ENCODE assay signal across 8 cellular contexts in genomic region chr16:53502331-53503269, GRCh38. TPM values are rescaled to one million over a fixed set of nuclear protein-coding genes. Genes with fewer than 3 reads are reported as not detected.
DNase-seq lines count a peak whose midpoint lies in the region; ATAC-seq and TF ChIP-seq lines count a peak whose summit lies in the region.

AKTIP (minus strand) TSS chr16:53503209; CDS start chr16:53500259, 2,950 bp downstream.

- peak within 1 kb of the TSS; percentile 64 to 70 for H3K4me3 ChIP-seq in vagina

- peak within 1 kb of the TSS; percentile 97 for H3K27ac Mint-ChIP-seq in activated naive CD8-positive, alpha-beta T cell

- peaks cover 54% of the 10 kb centered on the region for H3K4me1 Mint-ChIP-seq in activated naive CD8-positive, alpha-beta T cell (ENCODE audit: low read depth)

- peaks cover 0 to 11% of the 10 kb centered on the region in 2 donors for H3K36me3 ChIP-seq in vagina

- DNase-seq in activated T-cell treated with anti-CD3 and anti-CD28 coated beads for 24 hours (ENCODE audit: low read depth) (peak; percentile 62), NCI-H748 treated with DMSO at 0.1 percent for 48 hours (lab: John Stamatoyannopoulos, UW) (peak; percentile 49), glomerular visceral epithelial cell (ENCODE audit: extremely low spot score) (peak; percentile 32), occipital lobe (lab: John Stamatoyannopoulos, UW) (peak; percentile 88), vagina (ENCODE audit: extremely low spot score in 2 of 2) (no peak)
- DNase-seq in activated T-cell treated with anti-CD3 and anti-CD28 coated beads, Interleukin-2, amount 50 U/mL, for 1 hour: no peak

- no peaks in the 10 kb centered on the region for H3K9me3 ChIP-seq in vagina

- H3K27me3 ChIP-seq in vagina: no peaks in the 10 kb centered on the region

- H3K4me3 Mint-ChIP-seq in activated naive CD8-positive, alpha-beta T cell: peak within 1 kb of the TSS; percentile 99

- H3K36me3 Mint-ChIP-seq in activated naive CD8-positive, alpha-beta T cell: peaks cover 7% of the 10 kb centered on the region

- H3K9me3 Mint-ChIP-seq in activated naive CD8-positive, alpha-beta T cell (ENCODE audit: low read depth): no peaks in the 10 kb centered on the region

- peak in 1 of 2 donors; percentile 31 for TF ChIP-seq POLR2A in vagina (IDR thresholded peaks at IDR 0.05)

- peak; percentile 37 for ATAC-seq in HG02943 (IDR thresholded peaks at IDR 0.05; ENCODE audit: low read depth, unreplicated experiment)

- H3K27me3 Mint-ChIP-seq in activated naive CD8-positive, alpha-beta T cell: no peaks in the 10 kb centered on the region

- no peak for TF ChIP-seq CTCF in vagina (IDR thresholded peaks at IDR 0.05)

- intact Hi-C loops in vagina (cut with DNase I): no loop called here

- peak within 1 kb of the TSS; percentile 95 for H3K27ac ChIP-seq in vagina

- H3K4me1 ChIP-seq in vagina: peaks cover 39% of the 10 kb centered on the region

RNA-seq across cellular contexts. Expression of gene AKTIP, which starts in this region (rescaled TPM):
- 67.2 TPM for total RNA-seq in occipital lobe
- 32.2 TPM for total RNA-seq in vagina

Comparison
In these comparisons a context has a peak if more than half of its experiments do, and no peak if none do; other contexts are left out.
1. DNase-seq: peak in activated T-cell treated with anti-CD3 and anti-CD28 coated beads for 24 hours (single experiment), NCI-H748 treated with DMSO at 0.1 percent for 48 hours (single experiment), glomerular visceral epithelial cell (single experiment) and occipital lobe (single experiment); none in activated T-cell treated with anti-CD3 and anti-CD28 coated beads, Interleukin-2, amount 50 U/mL, for 1 hour (single experiment) and vagina (0 of 2).